ENCODE assay signal across 10 cellular contexts in genomic region chr12:6202846-6203245, GRCh38. TPM values are rescaled to one million over a fixed set of nuclear protein-coding genes. Genes with fewer than 3 reads are reported as not detected.
DNase-seq lines count a peak whose midpoint lies in the region; ATAC-seq and TF ChIP-seq lines count a peak whose summit lies in the region.
"Had no signal": no experiment of that assay in that cellular context is flagged by ENCODE, and none has a peak within 500 bp of the region (broad histone marks: within the 10 kb centered on the region; RNA-seq: fewer than 3 reads in every experiment).

No MANE protein-coding gene starts in this region.

- intact Hi-C loops in HCT116 (cut with micrococcal nuclease) (no loop called here), mammary epithelial cell (cut with micrococcal nuclease) (no loop called here)

- H3K9me3 Mint-ChIP-seq in stimulated activated memory B cell treated with anti-CD40 and anti-IgM and Interleukin-4, amounts not matched to agents 10 μg/mL and 1 μg/mL and 100 μg/mL, for 72 hours: no peaks in the 10 kb centered on the region
- H3K9me3 Mint-ChIP-seq in activated T-helper 17 cell treated with anti-CD3 and anti-CD28 coated beads, Interleukin-2, amount 50 U/mL, for 72 hours: no peaks in the 10 kb centered on the region

- in situ Hi-C loops in mammary epithelial cell (cut with MboI; ENCODE audit: low sequenced_read_pairs in 2 of 2): loop anchor here in 1 of 2 donors (5.0 kb wide), 1 partner anchor 74 kb away; no protein-coding TSS in a partner anchor

- TF ChIP-seq CTCF in HCT116 (IDR thresholded peaks at IDR 0.05 in 2 of 3, conservative IDR thresholded peaks at IDR 0.05 in 1 of 3; ENCODE audit: borderline replicate concordance in 1 of 3, insufficient read depth in 1 of 3, low read depth in 2 of 3, low read length in 2 of 3): no peak
- no peak for TF ChIP-seq CTCF in mammary epithelial cell (conservative IDR thresholded peaks at IDR 0.05 in 1 of 2, IDR thresholded peaks at IDR 0.05 in 1 of 2; ENCODE audit: extremely low read depth in 1 of 2, insufficient read depth in 1 of 2, low read depth in 1 of 2, low read length in 2 of 2)

- H3K27me3 ChIP-seq in HCT116 (ENCODE audit: insufficient read depth, low read length): no peaks in the 10 kb centered on the region
- no peaks in the 10 kb centered on the region for H3K27me3 ChIP-seq in mammary epithelial cell (ENCODE audit: insufficient read depth, low read length)
- no peaks in the 10 kb centered on the region for H3K27me3 ChIP-seq in layer of hippocampus (ENCODE audit: control insufficient read depth, insufficient read depth, low read length)

- 90% methylated on average over 2 of the region's 3 CpGs for WGBS in mammary epithelial cell (ENCODE audit: low coverage, missing lambda C conversion rate)

- H2AFZ ChIP-seq in HCT116 (ENCODE audit: low read depth, low read length, poor library complexity, severe bottlenecking) (no peak overlapping the region), mammary epithelial cell (ENCODE audit: low read depth, low read length) (no peak overlapping the region)

- H3K4me2 ChIP-seq in HCT116 (ENCODE audit: low read length): no peak overlapping the region
- H3K4me2 ChIP-seq in mammary epithelial cell (ENCODE audit: insufficient read depth, low read depth, low read length): peak overlapping the region; percentile 88

- H3K9me2 ChIP-seq in HCT116 (ENCODE audit: insufficient read depth): no peaks in the 10 kb centered on the region

- DNase-seq in HCT116 (ENCODE audit: low read depth, low spot score) (no peak), mammary epithelial cell (no peak), NCI-H226 (no peak), NCI-H2196 (lab: John Stamatoyannopoulos, UW; ENCODE audit: unreplicated experiment) (no peak)
- DNase-seq: activated gamma-delta T cell; stimulated activated CD8-positive, alpha-beta memory T cell treated with anti-CD3 and anti-CD28 coated beads, Interleukin-4, amount 100 ng/mL, for 48 hours had no signal

- no peaks in the 10 kb centered on the region for H4K20me1 ChIP-seq in HCT116 (ENCODE audit: insufficient read depth)
- no peaks in the 10 kb centered on the region for H4K20me1 ChIP-seq in mammary epithelial cell (ENCODE audit: insufficient read depth, low read length)

- H3K27me3 Mint-ChIP-seq in stimulated activated memory B cell treated with anti-CD40 and anti-IgM and Interleukin-4, amounts not matched to agents 10 μg/mL and 1 μg/mL and 100 μg/mL, for 72 hours: peaks cover 21% of the 10 kb centered on the region
- H3K27me3 Mint-ChIP-seq in activated T-helper 17 cell treated with anti-CD3 and anti-CD28 coated beads, Interleukin-2, amount 50 U/mL, for 72 hours: peaks cover 39% of the 10 kb centered on the region

- no peaks in the 10 kb centered on the region for H3K9me3 ChIP-seq in HCT116 (ENCODE audit: control insufficient read depth in 1 of 2, insufficient read depth in 1 of 2, low read depth in 1 of 2, low read length in 2 of 2)
- H3K9me3 ChIP-seq in mammary epithelial cell (replicated peaks; ENCODE audit: insufficient read depth, low read length): no peaks in the 10 kb centered on the region

- peak overlapping the region; percentile 5 for H3K27ac Mint-ChIP-seq in stimulated activated memory B cell treated with anti-CD40 and anti-IgM and Interleukin-4, amounts not matched to agents 10 μg/mL and 1 μg/mL and 100 μg/mL, for 72 hours
- no peak overlapping the region for H3K27ac Mint-ChIP-seq in activated T-helper 17 cell treated with anti-CD3 and anti-CD28 coated beads, Interleukin-2, amount 50 U/mL, for 72 hours

- peaks cover 75% of the 10 kb centered on the region for H3K79me2 ChIP-seq in HCT116 (ENCODE audit: insufficient read depth, low read length)
- peaks cover 76% of the 10 kb centered on the region for H3K79me2 ChIP-seq in mammary epithelial cell (ENCODE audit: insufficient read depth, low read length)

- ATAC-seq in HCT116: no peak
- ATAC-seq in stimulated activated memory B cell treated with anti-CD40 and anti-IgM and Interleukin-4, amounts not matched to agents 10 μg/mL and 1 μg/mL and 100 μg/mL, for 72 hours: no peak
- no peak for ATAC-seq in activated T-helper 17 cell treated with anti-CD3 and anti-CD28 coated beads, Interleukin-2, amount 50 U/mL, for 72 hours (replicated peaks)
- no peak for ATAC-seq in GM18502 (IDR thresholded peaks at IDR 0.05; ENCODE audit: poor library complexity, unreplicated experiment)

- RAD21 ChIA-PET in HCT116 (lab: Charles Lee; ENCODE audit: low non-redundant PET in 1 of 2, low total read pairs in 2 of 2, uncharacterized antibody in 2 of 2, unreplicated experiment in 2 of 2): interaction anchor here in 1 of 2 experiments (2.7 kb wide), 1 partner anchor 81 kb away, joined by 7 read pairs; no protein-coding TSS in a partner anchor

- POLR2A ChIA-PET in HCT116 (lab: Charles Lee): interaction anchor here (1.6 kb wide), 1 partner anchor 11 kb away, joined by 4 read pairs; no protein-coding TSS in a partner anchor

- dilution Hi-C loops in mammary epithelial cell (cut with HindIII; ENCODE audit: low sequenced_read_pairs): no loop called here

- H3K36me3 ChIP-seq in HCT116 (ENCODE audit: control insufficient read depth in 1 of 2, insufficient read depth in 2 of 2, low read length in 2 of 2): peaks cover 2 to 11% of the 10 kb centered on the region in 2 experiments; a peak in 1 of 4 replicates
- H3K36me3 ChIP-seq in mammary epithelial cell (ENCODE audit: insufficient read depth, low read length): peaks cover 9% of the 10 kb centered on the region

- no peak overlapping the region for H3K9ac ChIP-seq in HCT116 (ENCODE audit: low read length)
- H3K9ac ChIP-seq in mammary epithelial cell (ENCODE audit: insufficient read depth, low read length): peak overlapping the region; percentile 98

- H3K4me1 ChIP-seq in HCT116 (ENCODE audit: control insufficient read depth in 1 of 2, insufficient read depth in 2 of 2, low read length in 2 of 2) (peaks cover 32 to 68% of the 10 kb centered on the region in 2 experiments), mammary epithelial cell (ENCODE audit: insufficient read depth, low read length) (peaks cover 56% of the 10 kb centered on the region)

- no peak overlapping the region for H3K27ac ChIP-seq in HCT116 (ENCODE audit: low read depth, low read length)
- no peak overlapping the region for H3K27ac ChIP-seq in mammary epithelial cell (ENCODE audit: insufficient read depth, low read depth, low read length)
- H3K27ac ChIP-seq in layer of hippocampus (ENCODE audit: low read depth, low read length): peak overlapping the region; percentile 67

- no peak for TF ChIP-seq RAD21 in HCT116 (IDR thresholded peaks at IDR 0.05; ENCODE audit: low read depth)

- H3K4me1 Mint-ChIP-seq in stimulated activated memory B cell treated with anti-CD40 and anti-IgM and Interleukin-4, amounts not matched to agents 10 μg/mL and 1 μg/mL and 100 μg/mL, for 72 hours: peaks cover 46% of the 10 kb centered on the region
- peaks cover 6% of the 10 kb centered on the region for H3K4me1 Mint-ChIP-seq in activated T-helper 17 cell treated with anti-CD3 and anti-CD28 coated beads, Interleukin-2, amount 50 U/mL, for 72 hours

- H3K4me3 ChIP-seq in HCT116 (replicated peaks in 1 of 2; ENCODE audit: low read depth in 1 of 2, low read length in 2 of 2) (no peak overlapping the region), mammary epithelial cell (replicated peaks in 1 of 3; ENCODE audit: insufficient read depth in 1 of 3, low read depth in 2 of 3, low read length in 3 of 3) (no peak overlapping the region)

- TF ChIP-seq POLR2A in HCT116 (IDR thresholded peaks at IDR 0.05; ENCODE audit: borderline replicate concordance, extremely low read depth, insufficient read depth, insufficient read length): no peak

- no peak overlapping the region for H3K4me3 Mint-ChIP-seq in stimulated activated memory B cell treated with anti-CD40 and anti-IgM and Interleukin-4, amounts not matched to agents 10 μg/mL and 1 μg/mL and 100 μg/mL, for 72 hours
- H3K4me3 Mint-ChIP-seq in activated T-helper 17 cell treated with anti-CD3 and anti-CD28 coated beads, Interleukin-2, amount 50 U/mL, for 72 hours: no peak overlapping the region

- BruUV-seq in HCT116 (replicated peaks; lab: Mats Ljungman, UMichigan) (TSS peak; percentile 27), mammary epithelial cell (replicated peaks; lab: Mats Ljungman, UMichigan) (no TSS peak)

- H3K36me3 Mint-ChIP-seq in stimulated activated memory B cell treated with anti-CD40 and anti-IgM and Interleukin-4, amounts not matched to agents 10 μg/mL and 1 μg/mL and 100 μg/mL, for 72 hours: peaks cover 5% of the 10 kb centered on the region
- H3K36me3 Mint-ChIP-seq in activated T-helper 17 cell treated with anti-CD3 and anti-CD28 coated beads, Interleukin-2, amount 50 U/mL, for 72 hours (ENCODE audit: low read depth): no peaks in the 10 kb centered on the region

- CTCF ChIA-PET in HCT116 (lab: Charles Lee) (interaction anchor here (2.1 kb wide), 1 partner anchor 75 kb away, joined by 8 read pairs; no protein-coding TSS in a partner anchor), mammary epithelial cell (lab: Charles Lee; ENCODE audit: low non-redundant PET) (no interaction called here)

TF ChIP-seq in HCT116, 20 proteins besides CTCF, POLR2A, EP300 and RAD21 (continues in another document):
- no peak for TF ChIP-seq ZFX (IDR thresholded peaks at IDR 0.05)
- no peak for TF ChIP-seq YY1 (IDR thresholded peaks at IDR 0.05; ENCODE audit: extremely low read depth, insufficient replicate concordance, low read depth, low read length)
- TF ChIP-seq SIN3A (IDR thresholded peaks at IDR 0.05; ENCODE audit: low read depth): no peak
- no peak for TF ChIP-seq EZH2phosphoT487 (IDR thresholded peaks at IDR 0.05; ENCODE audit: borderline replicate concordance)
- TF ChIP-seq CBX3 (IDR thresholded peaks at IDR 0.05; ENCODE audit: low read depth): no peak
- no peak for TF ChIP-seq ZNF274 (IDR thresholded peaks at IDR 0.05; ENCODE audit: low read depth, low read length)
- no peak for TF ChIP-seq ATF3 (IDR thresholded peaks at IDR 0.05)
- no peak for TF ChIP-seq EGR1 (IDR thresholded peaks at IDR 0.05; ENCODE audit: low read depth)
- no peak for TF ChIP-seq TCF7L2 (IDR thresholded peaks at IDR 0.05; ENCODE audit: borderline replicate concordance, extremely low read depth, insufficient read depth, insufficient read length)
- no peak for TF ChIP-seq MAX (IDR thresholded peaks at IDR 0.05)
- no peak for TF ChIP-seq ELF1 (IDR thresholded peaks at IDR 0.05; ENCODE audit: borderline replicate concordance, low read depth)

RNA-seq across cellular contexts. Expression of gene CD9, which starts 2.6 kb away (rescaled TPM):
- total RNA-seq in HCT116 (2021; ENCODE audit: unreplicated experiment): 182 TPM
- 246 and 260 TPM in 2 replicates for polyA plus RNA-seq in HCT116 (2012)
- 100 to 1,000 TPM; 351 to 470 TPM for total RNA-seq in mammary epithelial cell
- polyA plus RNA-seq in mammary epithelial cell: 775 TPM
- polyA minus RNA-seq in mammary epithelial cell: 463 TPM
- total RNA-seq in activated T-helper 17 cell treated with anti-CD3 and anti-CD28 coated beads, Interleukin-2, amount 50 U/mL, for 72 hours: 1 to 10 TPM in 1 of 2 donors, under 1 TPM in 1; 0.76 to 1.6 TPM

Comparison
In these comparisons a context has a peak if more than half of its experiments do, and no peak if none do; other contexts are left out.
1. RNA of gene CD9, which starts 2.6 kb away (total RNA-seq): 351 to 470 TPM in mammary epithelial cell and 182 TPM in HCT116 (single experiment); 0.76 to 1.6 TPM in activated T-helper 17 cell treated with anti-CD3 and anti-CD28 coated beads, Interleukin-2, amount 50 U/mL, for 72 hours; every median in the first group is over 10 times any median in the second.